Comparison of ENCODE assay signal across 9 cellular contexts in genomic region chr10:451021-451471, GRCh38.
DNase-seq lines count a peak whose midpoint lies in the region; ATAC-seq lines count a peak whose summit lies in the region.
"Had no signal": no experiment of that assay in that cellular context is flagged by ENCODE, and none has a peak within 500 bp of the region (broad histone marks: within the 10 kb centered on the region; RNA-seq: fewer than 3 reads in every experiment).

No MANE protein-coding gene starts in this region.

- DNase-seq in activated CD4-positive, alpha-beta T cell treated with anti-CD3 and anti-CD28 coated beads for 1 hour, result peak; percentile 47
- DNase-seq in glomerular visceral epithelial cell (ENCODE audit: extremely low spot score) (peak; percentile 45), NCI-H2029 (lab: John Stamatoyannopoulos, UW) (no peak), SKM-1 treated with dmso at 0.1 percent for 144 hours (lab: John Stamatoyannopoulos, UW; ENCODE audit: unreplicated experiment) (no peak), NCI-H82 (lab: John Stamatoyannopoulos, UW) (no peak)
- DNase-seq in stimulated activated CD8-positive, alpha-beta memory T cell treated with anti-CD3 and anti-CD28 coated beads, Interleukin-4, amount 100 ng/mL, for 48 hours, result peak; percentile 70
- DNase-seq: heart left ventricle had no signal

- ATAC-seq in GM18870 (IDR thresholded peaks at IDR 0.05; ENCODE audit: unreplicated experiment) (peak; percentile 93), HG03103 (IDR thresholded peaks at IDR 0.05; ENCODE audit: low read depth, unreplicated experiment) (peak; percentile 98)

Comparison
In these comparisons a context has a peak if more than half of its experiments do, and no peak if none do; other contexts are left out.
1. DNase-seq: peak in activated CD4-positive, alpha-beta T cell treated with anti-CD3 and anti-CD28 coated beads for 1 hour (single experiment), glomerular visceral epithelial cell (single experiment) and stimulated activated CD8-positive, alpha-beta memory T cell treated with anti-CD3 and anti-CD28 coated beads, Interleukin-4, amount 100 ng/mL, for 48 hours (single experiment); none in NCI-H2029 (single experiment), SKM-1 treated with dmso at 0.1 percent for 144 hours (single experiment) and NCI-H82 (single experiment).